ENCODE assay signal across 15 cellular contexts in the genomic region with DNA sequence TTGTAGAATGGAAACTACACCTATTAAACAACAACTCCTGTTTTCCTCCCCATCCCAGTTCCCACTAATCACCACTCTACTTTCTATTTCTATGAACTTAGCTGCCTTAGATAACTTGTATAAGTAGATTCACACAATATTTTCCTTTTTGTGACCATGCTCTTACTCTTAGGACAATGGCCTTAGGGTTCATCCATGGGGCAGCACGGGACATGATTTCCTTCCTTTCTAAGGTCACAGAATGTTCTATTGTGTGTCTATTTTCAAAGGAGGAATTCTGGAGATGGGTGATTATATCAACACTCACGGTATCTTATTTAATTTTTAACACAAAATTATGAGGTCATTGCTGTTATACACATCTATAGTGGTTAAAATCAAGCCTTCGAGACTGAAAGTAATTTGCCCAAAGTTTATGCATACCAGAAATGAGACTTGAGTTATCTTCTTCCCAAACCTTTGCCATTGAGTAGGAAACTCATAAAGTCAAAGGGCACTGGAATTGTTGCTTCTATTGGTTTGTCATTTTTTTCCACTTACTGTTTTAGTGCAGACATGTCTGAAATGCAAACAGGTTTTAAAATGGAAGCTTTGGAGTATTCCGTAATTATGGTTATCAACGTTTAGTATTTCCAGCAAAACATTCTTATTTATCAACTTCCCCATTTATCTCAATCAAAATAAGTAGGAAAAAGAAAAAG. TPM values are rescaled to one million over a fixed set of nuclear protein-coding genes. Genes with fewer than 3 reads are reported as not detected.
A peak's percentile ranks its signal among the peaks of the same experiment; 100 is the strongest.
DNase-seq lines count a peak whose midpoint lies in the region; ATAC-seq, FAIRE-seq and TF ChIP-seq lines count a peak whose summit lies in the region.
"Had no signal": no experiment of that assay in that cellular context is flagged by ENCODE, and none has a peak within 500 bp of the region (broad histone marks: within the 10 kb centered on the region; RNA-seq: fewer than 3 reads in every experiment).

No MANE protein-coding gene starts in this region.

- intact Hi-C loops in heart left ventricle (cut with DNase I) = loop anchor here in 3 of 10 donors (5.0 to 10.0 kb wide), 3 partner anchors 43 to 55 kb away; no protein-coding TSS in a partner anchor
- intact Hi-C loops in left cardiac atrium (cut with DNase I) = no loop called here
- intact Hi-C loops in HepG2 (cut with micrococcal nuclease; ENCODE audit: unreplicated experiment) = no loop called here
- intact Hi-C loops in CD8-positive, alpha-beta T cell (cut with DNase I, micrococcal nuclease) = no loop called here

- no peak overlapping the region for H3K27ac Mint-ChIP-seq in CD8-positive, alpha-beta T cell
- H3K27ac Mint-ChIP-seq: CD14-positive monocyte; CD8-positive, alpha-beta memory T cell had no signal

- H3K36me3 ChIP-seq in heart left ventricle (no peaks in the 10 kb centered on the region), liver (ENCODE audit: control insufficient read depth in 4 of 4, insufficient read depth in 3 of 4, low read depth in 1 of 4, low read length in 3 of 4) (no peaks in the 10 kb centered on the region), HepG2 (replicated peaks in 1 of 2; ENCODE audit: control insufficient read depth in 1 of 2, insufficient read depth in 2 of 2, low read length in 2 of 2) (no peaks in the 10 kb centered on the region)
- no peaks in the 10 kb centered on the region for H3K36me3 ChIP-seq in CD8-positive, alpha-beta T cell (ENCODE audit: insufficient read depth, low read length)

- H3K27ac ChIP-seq in heart left ventricle (peak overlapping the region in 9 of 12 donors; percentile 8 to 64 (median 37)), liver (ENCODE audit: low read depth in 1 of 2, low read length in 2 of 2) (peak overlapping the region; percentile 5 to 32), HepG2 (ENCODE audit: extremely low read length, insufficient read depth, low read length) (no peak overlapping the region)
- no peak overlapping the region for H3K27ac ChIP-seq in CD8-positive, alpha-beta T cell (ENCODE audit: low read depth, low read length)
- H3K27ac ChIP-seq: 22Rv1 had no signal

- H3K27me3 ChIP-seq in heart left ventricle = peaks cover 0 to 9% (median 0%) of the 10 kb centered on the region in 9 donors
- H3K27me3 ChIP-seq in liver (ENCODE audit: control insufficient read depth in 4 of 4, insufficient read depth in 4 of 4, low read length in 3 of 4) = no peaks in the 10 kb centered on the region
- H3K27me3 ChIP-seq in HepG2 (ENCODE audit: control insufficient read depth in 1 of 2, insufficient read depth in 2 of 2, low read length in 2 of 2) = no peaks in the 10 kb centered on the region
- no peaks in the 10 kb centered on the region for H3K27me3 ChIP-seq in CD8-positive, alpha-beta T cell (ENCODE audit: insufficient read depth, low read length)

- POLR2A ChIA-PET in HepG2 (lab: Yijun Ruan, JAX) = no interaction called here
- POLR2A ChIA-PET in CD8-positive, alpha-beta T cell (lab: Charles Lee) = no interaction called here

- H3K79me2 ChIP-seq in HepG2 (ENCODE audit: insufficient read depth, low read length) = no peaks in the 10 kb centered on the region

- TF ChIP-seq RAD21 in liver (IDR thresholded peaks at IDR 0.05) (no peak), HepG2 (CRISPR knock-in tag; IDR thresholded peaks at IDR 0.05) (no peak)

- in situ Hi-C loops in HepG2 (cut with HindIII; ENCODE audit: extremely low pct_ligation_motif_present, low pct_unique_long_range_greater_than_20kb) = no loop called here

- peaks cover 0 to 6% (median 0%) of the 10 kb centered on the region in 12 donors for H3K4me1 ChIP-seq in heart left ventricle
- peaks cover 15 to 26% (median 16%) of the 10 kb centered on the region in 4 donors for H3K4me1 ChIP-seq in liver (ENCODE audit: control insufficient read depth in 4 of 4, insufficient read depth in 4 of 4, low read length in 3 of 4)
- peaks cover 5% of the 10 kb centered on the region; the same call in 1 of the 2 replicates for H3K4me1 ChIP-seq in HepG2 (ENCODE audit: insufficient read depth, low read length)
- H3K4me1 ChIP-seq in CD8-positive, alpha-beta T cell (ENCODE audit: insufficient read depth, low read length) = no peaks in the 10 kb centered on the region

- TF ChIP-seq EP300 in HepG2 (IDR thresholded peaks at IDR 0.05; ENCODE audit: low read depth in 2 of 2, low read length in 2 of 2) (no peak), HepG2 (CRISPR knock-in tag; IDR thresholded peaks at IDR 0.05; ENCODE audit: borderline replicate concordance) (no peak)

- TF ChIP-seq CTCF in heart left ventricle (IDR thresholded peaks at IDR 0.05) (no peak), liver (IDR thresholded peaks at IDR 0.05; ENCODE audit: low read depth, low read length, missing input control) (no peak), HepG2 (CRISPR knock-in tag; IDR thresholded peaks at IDR 0.05) (no peak)
- no peak for TF ChIP-seq CTCF in CD8-positive, alpha-beta T cell (IDR thresholded peaks at IDR 0.05)

- H3K9me3 Mint-ChIP-seq in CD8-positive, alpha-beta T cell = peaks cover 3% of the 10 kb centered on the region

- DNase-seq in heart left ventricle = no peak
- DNase-seq in left cardiac atrium = no peak
- no peak for DNase-seq in HepG2 (ENCODE audit: low spot score)
- DNase-seq in kidney tubule cell (ENCODE audit: low spot score) = peak; percentile 25
- DNase-seq in pulmonary artery endothelial cell (ENCODE audit: low read depth, low spot score) = peak; percentile 3
- DNase-seq in CD8-positive, alpha-beta T cell = no peak
- DNase-seq in COLO668 (lab: John Stamatoyannopoulos, UW; ENCODE audit: unreplicated experiment) = no peak
- DNase-seq: CD8-positive, alpha-beta memory T cell; DMS 273 treated with DMSO at 0.1 percent for 48 hours; H7 had no signal

- H4K20me1 ChIP-seq in HepG2 (ENCODE audit: insufficient read depth, low read length) = no peaks in the 10 kb centered on the region

- no TSS peak for BruUV-seq in HepG2 (replicated peaks; lab: Mats Ljungman, UMichigan)

- 62 to 73% (median 66%) methylated on average over 5 of the region's 5 CpGs for WGBS in heart left ventricle, 4 donors
- 62% methylated on average over 5 of the region's 5 CpGs for WGBS in liver
- 30% methylated on average over 5 of the region's 5 CpGs for WGBS in HepG2 (ENCODE audit: low lambda C conversion rate)

- no peak overlapping the region for H3K9ac ChIP-seq in liver (ENCODE audit: low read depth in 1 of 2, low read length in 2 of 2)
- H3K9ac ChIP-seq in HepG2 (ENCODE audit: insufficient read depth, low read depth, low read length) = no peak overlapping the region

- H3K4me2 ChIP-seq in HepG2 (ENCODE audit: low read depth, low read length) = no peak overlapping the region
- H3K4me2 ChIP-seq: GM23338 had no signal

- H3K9me3 ChIP-seq in heart left ventricle = peaks cover 0 to 10% (median 0%) of the 10 kb centered on the region in 12 donors
- peaks cover 0 to 4% (median 1%) of the 10 kb centered on the region in 4 donors for H3K9me3 ChIP-seq in liver (ENCODE audit: control insufficient read depth in 4 of 4, low read length in 3 of 4)
- H3K9me3 ChIP-seq in HepG2 (ENCODE audit: low read length) = peaks cover 6% of the 10 kb centered on the region; the same call in 1 of the 2 replicates
- H3K9me3 ChIP-seq in CD8-positive, alpha-beta T cell (ENCODE audit: low read length) = no peaks in the 10 kb centered on the region

- no peak overlapping the region for H3K4me3 Mint-ChIP-seq in CD8-positive, alpha-beta T cell
- H3K4me3 Mint-ChIP-seq: CD8-positive, alpha-beta memory T cell; GM23338 had no signal

- H3K27me3 Mint-ChIP-seq in CD8-positive, alpha-beta T cell (ENCODE audit: low read depth) = peaks cover 16% of the 10 kb centered on the region

- no peaks in the 10 kb centered on the region for H3K36me3 Mint-ChIP-seq in CD8-positive, alpha-beta T cell
- H3K36me3 Mint-ChIP-seq: CD14-positive monocyte; CD8-positive, alpha-beta memory T cell had no signal

- H3K4me1 Mint-ChIP-seq in CD8-positive, alpha-beta T cell (ENCODE audit: low read depth) = no peaks in the 10 kb centered on the region
- H3K4me1 Mint-ChIP-seq: CD14-positive monocyte; CD8-positive, alpha-beta memory T cell had no signal

- FAIRE-seq in HepG2 (lab: Jason Lieb, UNC) = no peak
- FAIRE-seq: GM12878 had no signal

- no peak overlapping the region for H3K4me3 ChIP-seq in heart left ventricle
- no peak overlapping the region for H3K4me3 ChIP-seq in liver (ENCODE audit: low read depth in 1 of 3, low read length in 3 of 3)
- no peak overlapping the region for H3K4me3 ChIP-seq in HepG2 (replicated peaks in 1 of 3; ENCODE audit: insufficient read depth in 1 of 3, low read depth in 2 of 3, low read length in 3 of 3)
- H3K4me3 ChIP-seq in CD8-positive, alpha-beta T cell (ENCODE audit: low read depth, low read length) = no peak overlapping the region
- H3K4me3 ChIP-seq: GM12878, GM23338 had no signal

- peak in 2 of 4 donors; percentile 62 to 94 for ATAC-seq in heart left ventricle
- ATAC-seq in left cardiac atrium = no peak
- no peak for ATAC-seq in HepG2
- ATAC-seq in CD8-positive, alpha-beta T cell = no peak
- ATAC-seq: GM12878, GM23338 had no signal

- TF ChIP-seq POLR2A in heart left ventricle (IDR thresholded peaks at IDR 0.05) (no peak), HepG2 (IDR thresholded peaks at IDR 0.05; ENCODE audit: insufficient read depth in 1 of 2, low read depth in 2 of 2, low read length in 2 of 2) (no peak)

- H2AFZ ChIP-seq in HepG2 (ENCODE audit: low read length) = no peak overlapping the region
- H2AFZ ChIP-seq: GM23338 had no signal

- CTCF ChIA-PET in HepG2 (lab: Yijun Ruan, JAX; ENCODE audit: low intra/inter-chr PET ratio, low total read pairs) = no interaction called here
- CTCF ChIA-PET in CD8-positive, alpha-beta T cell (lab: Charles Lee) = no interaction called here

RNA-seq across cellular contexts. Expression of gene CTSL, which starts 23.6 kb away (rescaled TPM):
- total RNA-seq in heart left ventricle = 100 to 1,000 TPM in 8 of 9 donors, 10 to 100 TPM in 1; 95.3 to 382 (median 130) TPM
- polyA plus RNA-seq in heart left ventricle = 100 to 1,000 TPM in 1 of 2 donors, 10 to 100 TPM in 1; 86.6 to 166 TPM
- 100 to 1,000 TPM; 162 to 165 TPM for total RNA-seq in left cardiac atrium
- total RNA-seq in liver = 100 to 1,000 TPM; 156 to 193 TPM
- 100 to 1,000 TPM; 167 to 210 TPM for polyA plus RNA-seq in liver
- 40.0 and 78.1 TPM in 2 replicates for total RNA-seq in HepG2 (2016; rRNA removed; fragmentation: Illumina TruSeq; extraction: Trizol)
- total RNA-seq in HepG2 (2016; cell fraction: cytosol; rRNA removed; fragmentation: Illumina TruSeq; extraction: Trizol; ENCODE audit: low read depth) = 3.8 and 5.8 TPM in 2 replicates
- total RNA-seq in HepG2 (2016; cell fraction: insoluble cytoplasmic fraction; rRNA removed; fragmentation: Illumina TruSeq; extraction: Trizol) = 40.5 and 78.7 TPM in 2 replicates
- 8.0 and 8.5 TPM in 2 replicates for total RNA-seq in HepG2 (2016; cell fraction: membrane; rRNA removed; fragmentation: Illumina TruSeq; extraction: Trizol)
- 52.9 and 63.4 TPM in 2 replicates for total RNA-seq in HepG2 (2016; cell fraction: nucleus; rRNA removed; fragmentation: Illumina TruSeq; extraction: Trizol)
- polyA plus RNA-seq in HepG2 (2011; rRNA removed) = 83.8 and 113 TPM in 2 replicates
- polyA plus RNA-seq in HepG2 (2011; cell fraction: cytosol; rRNA removed) = 73.7 and 84.1 TPM in 2 replicates
- 20.1 and 27.7 TPM in 2 replicates for polyA plus RNA-seq in HepG2 (2011; cell fraction: nucleus; rRNA removed)
- polyA plus RNA-seq in HepG2 (2012) = 48.9 and 56.9 TPM in 2 replicates
- polyA plus RNA-seq in HepG2 (2016; cell fraction: cytosol; fragmentation: Illumina TruSeq; extraction: Trizol; ENCODE audit: low read depth) = 4.8 and 5.2 TPM in 2 replicates
- 36.0 and 42.5 TPM in 2 replicates for polyA plus RNA-seq in HepG2 (2016; cell fraction: insoluble cytoplasmic fraction; fragmentation: Illumina TruSeq; extraction: Trizol; ENCODE audit: low read depth)
- 5.3 and 5.5 TPM in 2 replicates for polyA plus RNA-seq in HepG2 (2016; cell fraction: membrane; fragmentation: Illumina TruSeq; extraction: Trizol; ENCODE audit: low read depth)
- 85.9 and 86.3 TPM in 2 replicates for polyA plus RNA-seq in HepG2 (2016; cell fraction: nucleus; fragmentation: Illumina TruSeq; extraction: Trizol; ENCODE audit: insufficient read depth, low read depth)
- polyA minus RNA-seq in HepG2 (2011; rRNA and poly(A)+ RNA removed; ENCODE audit: low replicate concordance) = 18.9 and 34.3 TPM in 2 replicates
- 21.2 and 31.1 TPM in 2 replicates for polyA minus RNA-seq in HepG2 (2011; cell fraction: cytosol; rRNA and poly(A)+ RNA removed)
- 11.2 and 15.9 TPM in 2 replicates for polyA minus RNA-seq in HepG2 (2011; cell fraction: nucleus; rRNA and poly(A)+ RNA removed)
- 104 and 178 TPM in 2 replicates for total RNA-seq in pulmonary artery endothelial cell
- 1 to 10 TPM in 1 of 2 experiments, under 1 TPM in 1; 0.58 to 1.2 TPM for total RNA-seq in CD8-positive, alpha-beta T cell

Comparison
In these comparisons a context has a peak if more than half of its experiments do, and no peak if none do; other contexts are left out.
1. H3K27ac ChIP-seq: peak in heart left ventricle (9 of 12) and liver (2 of 2); none in HepG2 (single experiment) and CD8-positive, alpha-beta T cell (single experiment).
2. DNase-seq: peak in kidney tubule cell (single experiment) and pulmonary artery endothelial cell (single experiment); none in heart left ventricle (0 of 5), left cardiac atrium (single experiment), HepG2 (single experiment), CD8-positive, alpha-beta T cell (0 of 7) and COLO668 (single experiment).